9 cellular contexts compared by ENCODE assay signal in the genomic region with DNA sequence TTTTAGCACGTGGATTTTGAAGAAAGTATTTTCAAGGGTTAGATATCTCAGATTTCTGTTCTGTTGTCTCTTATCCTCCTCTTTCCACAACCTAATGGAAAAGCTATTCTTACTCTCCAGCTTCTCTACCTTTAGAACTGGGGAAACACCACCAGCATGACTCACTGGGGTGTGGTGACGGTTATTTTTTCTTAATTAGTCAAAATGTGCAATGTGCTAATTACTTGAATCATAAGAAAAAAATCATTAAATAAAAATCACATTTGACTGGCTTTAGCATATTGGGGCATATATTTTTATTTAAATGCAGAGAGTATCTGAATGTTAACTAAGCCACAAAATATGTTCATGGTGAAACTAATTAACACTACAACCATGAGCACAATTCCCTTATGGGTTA.
"Had no signal": no experiment of that assay in that cellular context is flagged by ENCODE, and none has a peak within 500 bp of the region (broad histone marks: within the 10 kb centered on the region; RNA-seq: fewer than 3 reads in every experiment).

No MANE protein-coding gene starts in this region.

- H2AFZ ChIP-seq: GM23248 had no signal

- H3K9ac ChIP-seq: GM23248, KMS-11 had no signal

- DNase-seq: GM23248, GOT3, H7, HCEC 1CT, HFFc6, KBM-7 had no signal

- ATAC-seq: HepG2 had no signal

- H3K4me2 ChIP-seq: KMS-11 had no signal

- H3K4me3 ChIP-seq: GM23248 had no signal

- H3K27ac ChIP-seq: GM23248, KMS-11 had no signal

- FAIRE-seq: HepG2, HTR-8/SVneo had no signal
